Comparison of ENCODE assay signal across 1 cellular context in the genomic region with DNA sequence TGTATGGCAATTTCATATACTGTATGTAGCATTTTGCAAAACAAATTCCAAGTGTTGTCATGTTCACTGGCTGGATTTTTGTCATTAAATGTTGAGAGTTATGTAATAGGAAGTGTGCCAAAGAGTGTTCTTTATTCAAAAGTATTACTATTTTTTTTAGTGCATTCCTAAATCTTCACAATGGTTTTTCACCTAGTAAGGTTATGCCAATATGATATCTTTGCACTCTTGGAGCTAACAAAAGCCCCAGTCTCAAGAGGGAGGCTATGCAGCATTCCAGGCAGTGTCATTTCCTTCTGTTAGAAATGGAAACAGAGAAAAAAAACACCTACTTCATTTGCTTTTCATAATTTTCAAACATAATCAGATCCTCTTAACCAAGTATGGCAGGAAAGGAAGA.
TF ChIP-seq lines count a peak whose summit lies in the region.

No MANE protein-coding gene starts in this region.

TF ChIP-seq in WTC11, 78 proteins besides CTCF, POLR2A, EP300 and RAD21 (continued from another document):
- TF ChIP-seq, protein P1, sequence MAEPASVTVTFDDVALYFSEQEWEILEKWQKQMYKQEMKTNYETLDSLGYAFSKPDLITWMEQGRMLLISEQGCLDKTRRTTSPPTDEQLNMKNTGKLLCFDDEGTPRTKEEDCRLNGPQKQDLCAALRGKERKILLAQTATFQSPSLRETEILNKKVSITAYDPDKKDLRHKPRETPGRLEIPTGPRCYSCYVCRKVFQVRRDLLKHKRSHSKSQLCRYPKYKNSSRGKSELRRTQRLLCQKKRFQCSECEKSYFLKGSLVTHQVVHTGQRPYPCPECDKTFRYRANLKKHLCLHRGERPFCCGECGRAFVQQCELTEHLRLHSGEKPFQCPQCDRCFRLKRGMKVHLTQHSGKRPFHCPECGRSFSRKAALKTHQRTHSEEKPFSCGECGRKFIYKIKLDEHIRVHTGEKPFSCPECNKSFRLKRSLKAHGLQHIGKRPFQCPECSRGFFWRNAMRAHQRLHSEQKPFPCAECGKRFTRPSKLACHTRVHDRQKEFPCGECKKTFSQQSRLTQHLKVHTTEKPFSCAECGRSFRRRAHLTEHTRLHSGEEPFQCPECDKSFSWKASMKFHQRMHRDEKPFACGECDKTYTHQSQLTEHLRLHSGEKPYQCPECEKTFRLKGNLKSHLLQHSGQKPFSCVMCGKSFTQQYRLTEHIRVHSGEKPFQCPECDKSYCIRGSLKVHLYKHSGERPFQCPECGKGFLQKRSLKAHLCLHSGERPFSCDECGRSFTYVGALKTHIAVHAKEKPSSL (CRISPR knock-in tag; conservative IDR thresholded peaks at IDR 0.05), result no peak
- TF ChIP-seq ZSCAN18 (CRISPR knock-in tag; IDR thresholded peaks at IDR 0.05) (no peak), MYBL2 (CRISPR knock-in tag; IDR thresholded peaks at IDR 0.05) (no peak), SMAD3 (CRISPR knock-in tag; IDR thresholded peaks at IDR 0.05; ENCODE audit: borderline replicate concordance) (no peak), SP1 (CRISPR knock-in tag; conservative IDR thresholded peaks at IDR 0.05) (no peak), ZNF138 (CRISPR knock-in tag; conservative IDR thresholded peaks at IDR 0.05) (no peak), NFYB (CRISPR knock-in tag; conservative IDR thresholded peaks at IDR 0.05; ENCODE audit: low read depth) (no peak), ZNF121 (CRISPR knock-in tag; IDR thresholded peaks at IDR 0.05) (no peak), ZNF532 (CRISPR knock-in tag; IDR thresholded peaks at IDR 0.05; ENCODE audit: borderline replicate concordance) (no peak), HMGA2 (CRISPR knock-in tag; IDR thresholded peaks at IDR 0.05) (no peak), FOXP1 (CRISPR knock-in tag; IDR thresholded peaks at IDR 0.05; ENCODE audit: borderline replicate concordance) (no peak)
TF ChIP-seq in WTC11: peak in this region for 0.
